In the genomic region with DNA sequence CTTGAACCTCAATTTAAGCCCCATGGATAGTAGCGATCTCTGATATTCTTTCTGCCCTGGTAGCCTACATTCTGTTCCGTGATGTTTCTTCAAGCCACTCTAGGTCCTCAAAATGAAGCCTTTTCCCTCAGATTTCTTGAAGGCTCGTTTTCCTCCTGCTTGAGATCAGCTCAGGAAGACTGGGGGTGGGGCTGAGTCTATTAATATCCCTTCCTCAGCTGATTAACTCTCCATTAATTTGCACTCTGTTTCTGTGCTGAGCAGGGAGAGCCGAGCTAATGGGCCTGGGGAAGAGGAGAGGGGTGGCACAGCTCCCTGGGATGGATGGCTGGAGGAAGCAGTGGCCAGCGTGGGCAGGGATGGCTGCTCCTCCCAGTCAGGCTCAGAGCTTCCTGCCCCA, we compare ENCODE assay signal across 2 cellular contexts.
TF ChIP-seq lines count a peak whose summit lies in the region.

No MANE protein-coding gene starts in this region.

TF ChIP-seq in SK-N-SH, 30 proteins besides CTCF, POLR2A, EP300 and RAD21 (continued from another document):
- TF ChIP-seq CHD2 (IDR thresholded peaks at IDR 0.05; ENCODE audit: low read length, partially characterized antibody) (no peak), NFIC (IDR thresholded peaks at IDR 0.05; ENCODE audit: borderline replicate concordance) (no peak), RFX5 (IDR thresholded peaks at IDR 0.05; ENCODE audit: low read length) (no peak)
- TF ChIP-seq, protein P1, sequence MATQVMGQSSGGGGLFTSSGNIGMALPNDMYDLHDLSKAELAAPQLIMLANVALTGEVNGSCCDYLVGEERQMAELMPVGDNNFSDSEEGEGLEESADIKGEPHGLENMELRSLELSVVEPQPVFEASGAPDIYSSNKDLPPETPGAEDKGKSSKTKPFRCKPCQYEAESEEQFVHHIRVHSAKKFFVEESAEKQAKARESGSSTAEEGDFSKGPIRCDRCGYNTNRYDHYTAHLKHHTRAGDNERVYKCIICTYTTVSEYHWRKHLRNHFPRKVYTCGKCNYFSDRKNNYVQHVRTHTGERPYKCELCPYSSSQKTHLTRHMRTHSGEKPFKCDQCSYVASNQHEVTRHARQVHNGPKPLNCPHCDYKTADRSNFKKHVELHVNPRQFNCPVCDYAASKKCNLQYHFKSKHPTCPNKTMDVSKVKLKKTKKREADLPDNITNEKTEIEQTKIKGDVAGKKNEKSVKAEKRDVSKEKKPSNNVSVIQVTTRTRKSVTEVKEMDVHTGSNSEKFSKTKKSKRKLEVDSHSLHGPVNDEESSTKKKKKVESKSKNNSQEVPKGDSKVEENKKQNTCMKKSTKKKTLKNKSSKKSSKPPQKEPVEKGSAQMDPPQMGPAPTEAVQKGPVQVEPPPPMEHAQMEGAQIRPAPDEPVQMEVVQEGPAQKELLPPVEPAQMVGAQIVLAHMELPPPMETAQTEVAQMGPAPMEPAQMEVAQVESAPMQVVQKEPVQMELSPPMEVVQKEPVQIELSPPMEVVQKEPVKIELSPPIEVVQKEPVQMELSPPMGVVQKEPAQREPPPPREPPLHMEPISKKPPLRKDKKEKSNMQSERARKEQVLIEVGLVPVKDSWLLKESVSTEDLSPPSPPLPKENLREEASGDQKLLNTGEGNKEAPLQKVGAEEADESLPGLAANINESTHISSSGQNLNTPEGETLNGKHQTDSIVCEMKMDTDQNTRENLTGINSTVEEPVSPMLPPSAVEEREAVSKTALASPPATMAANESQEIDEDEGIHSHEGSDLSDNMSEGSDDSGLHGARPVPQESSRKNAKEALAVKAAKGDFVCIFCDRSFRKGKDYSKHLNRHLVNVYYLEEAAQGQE (IDR thresholded peaks at IDR 0.05; ENCODE audit: low read depth, low read length) = no peak

TF ChIP-seq in SK-N-SH treated with all-trans-retinoic acid at 6 μM for 48 hours, 23 proteins besides CTCF, POLR2A, EP300 and RAD21 (continued from another document):
- no peak for TF ChIP-seq PATZ1 (CRISPR knock-in tag; IDR thresholded peaks at IDR 0.05; ENCODE audit: borderline replicate concordance)
TF ChIP-seq in SK-N-SH treated with all-trans-retinoic acid at 6 μM for 48 hours: peak in this region for 0.
